In the genomic region with DNA sequence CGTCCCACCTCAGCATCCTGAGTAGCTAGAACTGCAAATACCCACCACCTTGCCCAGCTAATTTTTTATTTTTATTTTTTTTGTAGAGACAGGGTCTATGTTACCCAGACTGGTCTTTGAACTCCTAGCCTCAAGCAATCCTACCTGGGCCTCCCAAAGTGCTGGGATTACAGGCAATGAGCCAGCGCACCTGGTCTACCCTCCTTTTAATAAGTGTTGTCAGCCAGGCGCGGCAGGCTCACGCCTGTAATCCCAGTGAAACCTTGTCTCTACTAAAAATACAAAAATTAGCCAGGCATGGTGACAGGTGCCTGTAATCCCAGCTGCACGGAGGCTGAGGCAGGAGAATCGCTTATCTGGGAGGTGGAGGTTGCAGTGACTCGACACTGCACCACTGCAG, we compare ENCODE assay signal across 11 cellular contexts.
"Had no signal": no experiment of that assay in that cellular context is flagged by ENCODE, and none has a peak within 500 bp of the region (broad histone marks: within the 10 kb centered on the region; RNA-seq: fewer than 3 reads in every experiment).

No MANE protein-coding gene starts in this region.

- H3K4me3 Mint-ChIP-seq: activated naive CD8-positive, alpha-beta T cell treated with anti-CD3 and anti-CD28 coated beads, Interleukin-2, amount 10 ng/mL, durations not matched to agents 7 days and 5 days; memory B cell had no signal

- H3K27me3 ChIP-seq: heart right ventricle, SJCRH30, upper lobe of left lung had no signal

- H3K36me3 ChIP-seq: heart right ventricle, left ventricle myocardium inferior, SJCRH30, upper lobe of left lung had no signal

- H3K9me3 ChIP-seq: heart right ventricle, left ventricle myocardium inferior, SJCRH30, upper lobe of left lung had no signal

- H3K9me3 Mint-ChIP-seq: activated naive CD8-positive, alpha-beta T cell treated with anti-CD3 and anti-CD28 coated beads, Interleukin-2, amount 10 ng/mL, durations not matched to agents 7 days and 5 days; memory B cell had no signal

- H3K27me3 Mint-ChIP-seq: activated naive CD8-positive, alpha-beta T cell treated with anti-CD3 and anti-CD28 coated beads, Interleukin-2, amount 10 ng/mL, durations not matched to agents 7 days and 5 days; memory B cell had no signal

- ATAC-seq: activated CD4-positive, CD25-positive, alpha-beta regulatory T cell treated with anti-CD3 and anti-CD28 coated beads, Interleukin-2, amount 50 U/mL, for 24 hours; heart right ventricle had no signal

- H3K27ac ChIP-seq: heart right ventricle, left ventricle myocardium inferior, SJCRH30, upper lobe of left lung had no signal

- H3K4me3 ChIP-seq: heart right ventricle, left ventricle myocardium inferior, SJCRH30, skin epidermis, upper lobe of left lung had no signal

- H3K4me1 ChIP-seq: left ventricle myocardium inferior, SJCRH30 had no signal

- DNase-seq: activated CD4-positive, alpha-beta T cell treated with anti-CD3 and anti-CD28 coated beads, Interleukin-2, amount 50 U/mL, for 48 hours; activated effector memory CD4-positive, alpha-beta T cell treated with anti-CD3 and anti-CD28 coated beads, Interleukin-2, amount 50 U/mL, for 16 hours; activated naive CD8-positive, alpha-beta T cell treated with anti-CD3 and anti-CD28 coated beads, Interleukin-2, amount 10 ng/mL, durations not matched to agents 7 days and 5 days; aorta; heart right ventricle; left ventricle myocardium inferior; SJCRH30; upper lobe of left lung had no signal
